In the genomic region with DNA sequence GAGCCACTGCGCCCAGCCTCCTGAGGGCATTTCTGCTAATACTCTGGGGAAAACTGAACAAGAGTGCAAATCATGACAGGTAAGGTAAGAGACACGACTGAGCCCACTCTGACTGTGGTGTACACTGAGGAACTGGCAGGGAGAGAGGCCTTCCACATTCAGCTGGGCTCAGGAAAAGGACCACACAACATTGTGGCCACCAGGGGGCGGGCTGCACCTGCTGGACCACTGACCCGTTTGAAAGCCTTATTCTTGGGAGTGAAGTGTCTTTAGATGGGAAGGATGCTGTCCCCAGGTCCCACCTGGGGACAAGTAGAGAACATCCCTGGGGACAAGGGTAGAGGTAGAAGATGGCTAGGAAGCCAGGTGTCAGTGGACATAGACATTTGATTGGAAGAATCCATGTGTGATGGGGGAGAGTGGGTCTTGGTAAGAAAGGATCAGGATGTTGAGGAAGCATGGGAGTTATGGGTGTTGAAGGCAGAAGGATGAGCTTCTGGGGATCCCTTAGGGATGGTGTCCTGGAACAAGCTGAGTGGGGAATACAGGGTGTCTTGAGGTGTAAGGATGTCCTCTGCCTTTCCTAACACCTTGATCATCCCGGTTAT, we compare ENCODE assay signal across 8 cellular contexts. TPM values are rescaled to one million over a fixed set of nuclear protein-coding genes. Genes with fewer than 3 reads are reported as not detected.
DNase-seq lines count a peak whose midpoint lies in the region; ATAC-seq, FAIRE-seq and TF ChIP-seq lines count a peak whose summit lies in the region.

No MANE protein-coding gene starts in this region.

- H3K36me3 ChIP-seq in GM06990 (ENCODE audit: control insufficient read depth, insufficient read depth, low read length) = no peaks in the 10 kb centered on the region
- peaks cover 3% of the 10 kb centered on the region for H3K36me3 ChIP-seq in neutrophil

- no peaks in the 10 kb centered on the region for H3K9me3 ChIP-seq in neutrophil

- no peak overlapping the region for H3K27ac Mint-ChIP-seq in activated T-helper 17 cell treated with anti-CD3 and anti-CD28 coated beads, Interleukin-2, amount 50 U/mL, for 72 hours

- FAIRE-seq in RCC 7860 (lab: Jason Lieb, UNC) = no peak

- TF ChIP-seq CTCF in GM06990 (IDR thresholded peaks at IDR 0.05; ENCODE audit: insufficient read depth, low read length, poor library complexity, severe bottlenecking) (peak; percentile 93), HL-60 (IDR thresholded peaks at IDR 0.05; ENCODE audit: insufficient read depth, low read length) (peak; percentile 93), fibroblast of the aortic adventitia (IDR thresholded peaks at IDR 0.05; ENCODE audit: insufficient read depth, low read length) (peak; percentile 86), neutrophil (IDR thresholded peaks at IDR 0.05) (peak; percentile 85)

- ATAC-seq in activated T-helper 17 cell treated with anti-CD3 and anti-CD28 coated beads, Interleukin-2, amount 50 U/mL, for 72 hours (replicated peaks) = peak; percentile 48
- ATAC-seq in HG02763 (IDR thresholded peaks at IDR 0.05; ENCODE audit: unreplicated experiment) = no peak

- H3K4me1 ChIP-seq in neutrophil (ENCODE audit: control insufficient read depth in 1 of 2, insufficient read depth in 1 of 2, low read depth in 1 of 2, low read length in 1 of 2) = peaks cover 8 to 9% of the 10 kb centered on the region in 2 experiments

- H3K27ac ChIP-seq in HL-60 (replicated peaks) = no peak overlapping the region
- H3K27ac ChIP-seq in neutrophil = no peak overlapping the region

- H3K4me1 Mint-ChIP-seq in activated T-helper 17 cell treated with anti-CD3 and anti-CD28 coated beads, Interleukin-2, amount 50 U/mL, for 72 hours = no peaks in the 10 kb centered on the region

- peak; percentile 42 for DNase-seq in GM06990 (ENCODE audit: extremely low read depth, insufficient read length)
- peak; percentile 40 to 63 for DNase-seq in HL-60 (ENCODE audit: low read depth in 1 of 2, low spot score in 1 of 2)
- peak; percentile 24 for DNase-seq in RCC 7860 (ENCODE audit: low spot score)
- DNase-seq in fibroblast of the aortic adventitia (ENCODE audit: low read depth) = peak; percentile 76
- DNase-seq in superior temporal gyrus (ENCODE audit: extremely low spot score) = peak; percentile 93

- H3K4me3 ChIP-seq in GM06990 (replicated peaks; ENCODE audit: low read depth, low read length) (no peak overlapping the region), HL-60 (replicated peaks; ENCODE audit: insufficient read depth, low read length) (no peak overlapping the region), fibroblast of the aortic adventitia (ENCODE audit: low read depth, low read length) (no peak overlapping the region), neutrophil (ENCODE audit: low read depth in 1 of 2, low read length in 1 of 2) (no peak overlapping the region)

- no peaks in the 10 kb centered on the region for H3K27me3 Mint-ChIP-seq in activated T-helper 17 cell treated with anti-CD3 and anti-CD28 coated beads, Interleukin-2, amount 50 U/mL, for 72 hours

- no peaks in the 10 kb centered on the region for H3K9me3 Mint-ChIP-seq in activated T-helper 17 cell treated with anti-CD3 and anti-CD28 coated beads, Interleukin-2, amount 50 U/mL, for 72 hours

- no peaks in the 10 kb centered on the region for H3K36me3 Mint-ChIP-seq in activated T-helper 17 cell treated with anti-CD3 and anti-CD28 coated beads, Interleukin-2, amount 50 U/mL, for 72 hours (ENCODE audit: low read depth)

- H3K27me3 ChIP-seq in GM06990 (replicated peaks; ENCODE audit: control insufficient read depth, insufficient read depth, low read length) = peaks cover 1% of the 10 kb centered on the region
- H3K27me3 ChIP-seq in HL-60 (ENCODE audit: insufficient read depth, poor library complexity, severe bottlenecking) = peaks cover 12% of the 10 kb centered on the region
- H3K27me3 ChIP-seq in neutrophil = no peaks in the 10 kb centered on the region

- H3K4me3 Mint-ChIP-seq in activated T-helper 17 cell treated with anti-CD3 and anti-CD28 coated beads, Interleukin-2, amount 50 U/mL, for 72 hours = no peak overlapping the region

RNA-seq across cellular contexts. Expression of a gene that starts 6.2 kb away (rescaled TPM):
- 1 to 10 TPM; 1.5 to 2.3 TPM for total RNA-seq in activated T-helper 17 cell treated with anti-CD3 and anti-CD28 coated beads, Interleukin-2, amount 50 U/mL, for 72 hours
- 30.1 and 33.6 TPM in 2 replicates for total RNA-seq in fibroblast of the aortic adventitia (ENCODE audit: low replicate concordance)

Comparison
In these comparisons a context has a peak if more than half of its experiments do, and no peak if none do; other contexts are left out.
1. DNase-seq: peak in every context shown above with its lines; median percentile 93 in superior temporal gyrus; 76 in fibroblast of the aortic adventitia; 52 in HL-60; 42 in GM06990; 24 in RCC 7860.